ENCODE assay signal across 19 cellular contexts in the genomic region with DNA sequence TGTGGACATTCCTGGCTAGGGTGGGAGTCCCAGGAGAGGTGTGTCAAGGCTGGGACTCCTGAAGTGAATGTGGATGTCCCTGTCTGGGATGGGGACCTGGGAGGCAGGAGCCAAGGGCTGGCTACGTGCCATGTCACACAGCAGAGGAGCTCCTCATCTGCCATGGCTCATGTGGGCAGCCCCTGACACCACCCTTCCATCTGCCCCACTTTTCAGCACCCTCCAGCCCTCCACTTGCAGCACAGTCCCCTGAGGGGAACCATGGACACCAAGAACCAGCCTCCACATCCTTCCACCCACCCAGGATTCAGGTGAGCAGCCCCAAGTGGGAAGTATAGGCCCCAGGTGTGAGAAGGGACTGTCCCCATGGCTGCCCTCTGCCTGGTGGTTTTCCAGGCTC. TPM values are rescaled to one million over a fixed set of nuclear protein-coding genes. Genes with fewer than 3 reads are reported as not detected.
DNase-seq lines count a peak whose midpoint lies in the region; ATAC-seq and TF ChIP-seq lines count a peak whose summit lies in the region.
"Had no signal": no experiment of that assay in that cellular context is flagged by ENCODE, and none has a peak within 500 bp of the region (broad histone marks: within the 10 kb centered on the region; RNA-seq: fewer than 3 reads in every experiment).

No MANE protein-coding gene starts in this region.

- H3K9ac ChIP-seq in Loucy (ENCODE audit: low read depth, low read length, poor library complexity, severe bottlenecking) (peak overlapping the region; percentile 88), endodermal cell (ENCODE audit: extremely low read depth, low read length, poor library complexity, severe bottlenecking) (no peak overlapping the region)

- no peak for ATAC-seq in central memory CD8-positive, alpha-beta T cell (replicated peaks; ENCODE audit: extremely low read depth, poor library complexity, severe bottlenecking)
- ATAC-seq in stimulated activated naive B cell treated with anti-CD40 and anti-IgM and Interleukin-4, amounts not matched to agents 10 μg/mL and 1 μg/mL and 100 μg/mL, for 72 hours (replicated peaks) = no peak
- ATAC-seq in GM21529 (IDR thresholded peaks at IDR 0.05; ENCODE audit: unreplicated experiment) = no peak
- ATAC-seq in GM18907 (IDR thresholded peaks at IDR 0.05; ENCODE audit: unreplicated experiment) = no peak
- ATAC-seq: A549, Panc1, WTC11 had no signal

- H3K4me2 ChIP-seq in Loucy (ENCODE audit: low read depth, low read length, poor library complexity, severe bottlenecking) = peak overlapping the region; percentile 83

- no peaks in the 10 kb centered on the region for H3K9me3 Mint-ChIP-seq in activated T-cell treated with anti-CD3 and anti-CD28 coated beads, Interleukin-2, amount 50 U/mL, for 24 hours
- H3K9me3 Mint-ChIP-seq in central memory CD8-positive, alpha-beta T cell = no peaks in the 10 kb centered on the region
- H3K9me3 Mint-ChIP-seq in stimulated activated naive B cell treated with anti-CD40 and anti-IgM and Interleukin-4, amounts not matched to agents 10 μg/mL and 1 μg/mL and 100 μg/mL, for 72 hours = no peaks in the 10 kb centered on the region
- H3K9me3 Mint-ChIP-seq in endodermal cell = no peaks in the 10 kb centered on the region
- H3K9me3 Mint-ChIP-seq: WTC11 had no signal

- H3K79me2 ChIP-seq in Loucy (ENCODE audit: insufficient read depth, low read length) = no peaks in the 10 kb centered on the region

- 100% methylated on average over 1 of the region's 1 CpG for WGBS in endodermal cell (ENCODE audit: insufficient coverage in 1 of 2, insufficient read length in 1 of 2), 2 experiments

- H3K36me3 ChIP-seq in Loucy (ENCODE audit: insufficient read depth, low read length) (peaks cover 2% of the 10 kb centered on the region; the same call in 1 of the 2 replicates), endodermal cell (ENCODE audit: control insufficient read depth, insufficient read depth, low read length) (peaks cover 11% of the 10 kb centered on the region)

- DNase-seq in activated T-cell treated with anti-CD3 and anti-CD28 coated beads, Interleukin-2, amount 50 U/mL, for 24 hours = no peak
- no peak for DNase-seq in activated T-cell treated with anti-CD3 and anti-CD28 coated beads, Interleukin-2, amount 50 U/mL, for 1 hour
- DNase-seq in central memory CD8-positive, alpha-beta T cell (ENCODE audit: low spot score in 2 of 2) = no peak
- DNase-seq in stimulated activated naive B cell treated with anti-CD40 and anti-IgM and Interleukin-4, amounts not matched to agents 10 μg/mL and 1 μg/mL and 100 μg/mL, for 72 hours = no peak
- DNase-seq in endodermal cell = no peak
- DNase-seq: foreskin melanocyte; hippocampal formation; islet precursor cell; NCI-H1417 treated with DMSO at 0.1 percent for 48 hours; NCI-H510A; NK-92 treated with Interleukin-12 subunit alpha and Interleukin-12 subunit beta, amount 100 ng/mL, for 24 hours; SJCRH30 had no signal

- no peaks in the 10 kb centered on the region for H4K20me1 ChIP-seq in Loucy (ENCODE audit: insufficient read depth, low read length, poor library complexity, severe bottlenecking)

- H3K9me2 ChIP-seq in Loucy (replicated peaks; ENCODE audit: low read depth, low read length) = no peaks in the 10 kb centered on the region

- H3K4me1 ChIP-seq in Loucy (ENCODE audit: insufficient read depth, low read length, poor library complexity, severe bottlenecking) = peaks cover 24% of the 10 kb centered on the region
- H3K4me1 ChIP-seq in endodermal cell (ENCODE audit: control insufficient read depth, insufficient read depth, low read length) = peaks cover 11% of the 10 kb centered on the region

- no peaks in the 10 kb centered on the region for H3K27me3 ChIP-seq in Loucy (ENCODE audit: insufficient read depth, low read length, poor library complexity, severe bottlenecking)
- H3K27me3 ChIP-seq in endodermal cell (ENCODE audit: control insufficient read depth, insufficient read depth, low read length, poor library complexity, severe bottlenecking) = no peaks in the 10 kb centered on the region
- H3K27me3 ChIP-seq: SJCRH30 had no signal

- H3K27me3 Mint-ChIP-seq in activated T-cell treated with anti-CD3 and anti-CD28 coated beads, Interleukin-2, amount 50 U/mL, for 24 hours = no peaks in the 10 kb centered on the region
- no peaks in the 10 kb centered on the region for H3K27me3 Mint-ChIP-seq in central memory CD8-positive, alpha-beta T cell
- H3K27me3 Mint-ChIP-seq in stimulated activated naive B cell treated with anti-CD40 and anti-IgM and Interleukin-4, amounts not matched to agents 10 μg/mL and 1 μg/mL and 100 μg/mL, for 72 hours = no peaks in the 10 kb centered on the region
- H3K27me3 Mint-ChIP-seq in endodermal cell (ENCODE audit: insufficient read depth) = peaks cover 5% of the 10 kb centered on the region

- no peak overlapping the region for H2AFZ ChIP-seq in Loucy (ENCODE audit: low read length)

- H3K9me3 ChIP-seq in Loucy (ENCODE audit: insufficient read depth, low read depth, low read length) (no peaks in the 10 kb centered on the region), endodermal cell (ENCODE audit: control insufficient read depth, low read length) (no peaks in the 10 kb centered on the region)
- H3K9me3 ChIP-seq: A549, SJCRH30 had no signal

- H3F3A ChIP-seq in Loucy (ENCODE audit: low read depth) = no peaks in the 10 kb centered on the region

- H3K4me3 ChIP-seq in Loucy (ENCODE audit: low read length, poor library complexity, severe bottlenecking) (no peak overlapping the region), endodermal cell (ENCODE audit: low read length) (no peak overlapping the region)
- H3K4me3 ChIP-seq: A549, SJCRH30 had no signal

- no peak overlapping the region for H3K27ac ChIP-seq in endodermal cell (ENCODE audit: low read depth, low read length)
- H3K27ac ChIP-seq: SJCRH30 had no signal

- H3K4me1 Mint-ChIP-seq in activated T-cell treated with anti-CD3 and anti-CD28 coated beads, Interleukin-2, amount 50 U/mL, for 24 hours (ENCODE audit: low read depth) = peaks cover 27% of the 10 kb centered on the region
- H3K4me1 Mint-ChIP-seq in central memory CD8-positive, alpha-beta T cell = peaks cover 12% of the 10 kb centered on the region
- peaks cover 28 to 47% of the 10 kb centered on the region in 2 donors for H3K4me1 Mint-ChIP-seq in stimulated activated naive B cell treated with anti-CD40 and anti-IgM and Interleukin-4, amounts not matched to agents 10 μg/mL and 1 μg/mL and 100 μg/mL, for 72 hours
- peaks cover 11% of the 10 kb centered on the region for H3K4me1 Mint-ChIP-seq in endodermal cell

- TF ChIP-seq CTCF in Loucy (conservative IDR thresholded peaks at IDR 0.05; ENCODE audit: low read length) (no peak), endodermal cell (conservative IDR thresholded peaks at IDR 0.05) (no peak)

- peak overlapping the region; percentile 99 for H3K27ac Mint-ChIP-seq in activated T-cell treated with anti-CD3 and anti-CD28 coated beads, Interleukin-2, amount 50 U/mL, for 24 hours
- no peak overlapping the region for H3K27ac Mint-ChIP-seq in central memory CD8-positive, alpha-beta T cell (ENCODE audit: low read depth)
- peak overlapping the region; percentile 4 for H3K27ac Mint-ChIP-seq in stimulated activated naive B cell treated with anti-CD40 and anti-IgM and Interleukin-4, amounts not matched to agents 10 μg/mL and 1 μg/mL and 100 μg/mL, for 72 hours
- H3K27ac Mint-ChIP-seq in endodermal cell = no peak overlapping the region
- H3K27ac Mint-ChIP-seq: WTC11 had no signal

- H3K36me3 Mint-ChIP-seq in activated T-cell treated with anti-CD3 and anti-CD28 coated beads, Interleukin-2, amount 50 U/mL, for 24 hours (ENCODE audit: low read depth) = peaks cover 46% of the 10 kb centered on the region
- peaks cover 15% of the 10 kb centered on the region for H3K36me3 Mint-ChIP-seq in central memory CD8-positive, alpha-beta T cell (ENCODE audit: insufficient read depth)
- H3K36me3 Mint-ChIP-seq in stimulated activated naive B cell treated with anti-CD40 and anti-IgM and Interleukin-4, amounts not matched to agents 10 μg/mL and 1 μg/mL and 100 μg/mL, for 72 hours = peaks cover 29 to 40% of the 10 kb centered on the region in 2 donors
- peaks cover 11% of the 10 kb centered on the region for H3K36me3 Mint-ChIP-seq in endodermal cell (ENCODE audit: low read depth)
- H3K36me3 Mint-ChIP-seq: WTC11 had no signal

- no peak overlapping the region for H3K4me3 Mint-ChIP-seq in activated T-cell treated with anti-CD3 and anti-CD28 coated beads, Interleukin-2, amount 50 U/mL, for 24 hours
- H3K4me3 Mint-ChIP-seq in central memory CD8-positive, alpha-beta T cell = peak overlapping the region; percentile 16
- no peak overlapping the region for H3K4me3 Mint-ChIP-seq in stimulated activated naive B cell treated with anti-CD40 and anti-IgM and Interleukin-4, amounts not matched to agents 10 μg/mL and 1 μg/mL and 100 μg/mL, for 72 hours
- no peak overlapping the region for H3K4me3 Mint-ChIP-seq in endodermal cell

RNA-seq across cellular contexts. Expression of gene ZNF446, which starts 1.7 kb away (rescaled TPM):
- total RNA-seq in endodermal cell = 10 to 100 TPM; 10.4 to 10.7 TPM
- polyA plus RNA-seq in endodermal cell (2013, experiment 1 of 2) = 11.6 TPM
- polyA plus RNA-seq in endodermal cell (2013, experiment 2 of 2) = 9.4 TPM

RNA-seq across cellular contexts. Expression of gene ZNF324, which starts 11.0 kb away (rescaled TPM):
- total RNA-seq in endodermal cell = 1 to 10 TPM; 7.0 to 8.7 TPM
- 5.2 TPM for polyA plus RNA-seq in endodermal cell (2013, experiment 1 of 2)
- 5.5 TPM for polyA plus RNA-seq in endodermal cell (2013, experiment 2 of 2)

RNA-seq across cellular contexts. Expression of gene ZNF324B, which starts 26.4 kb away (rescaled TPM):
- total RNA-seq in endodermal cell = 1 to 10 TPM; 5.4 to 6.0 TPM
- polyA plus RNA-seq in endodermal cell (2013, experiment 1 of 2) = 2.8 TPM
- polyA plus RNA-seq in endodermal cell (2013, experiment 2 of 2) = 2.2 TPM

RNA-seq across cellular contexts. Expression of gene SLC27A5, which starts 33.9 kb away (rescaled TPM):
- 10 to 100 TPM; 13.6 to 15.3 TPM for total RNA-seq in endodermal cell
- 11.6 TPM for polyA plus RNA-seq in endodermal cell (2013, experiment 1 of 2)
- 9.0 TPM for polyA plus RNA-seq in endodermal cell (2013, experiment 2 of 2)

RNA-seq across cellular contexts. Expression of gene ZNF132, which starts 37.9 kb away (rescaled TPM):
- 1 to 10 TPM in 1 of 2 donors, under 1 TPM in 1; 0.71 to 1.2 TPM for total RNA-seq in endodermal cell
- polyA plus RNA-seq in endodermal cell (2013, experiment 1 of 2) = 3.3 TPM
- 2.6 TPM for polyA plus RNA-seq in endodermal cell (2013, experiment 2 of 2)
- total RNA-seq: MCF 10A, SJCRH30 had no signal

Comparison
In these comparisons a context has a peak if more than half of its experiments do, and no peak if none do; other contexts are left out.
1. H3K27ac Mint-ChIP-seq: peak in activated T-cell treated with anti-CD3 and anti-CD28 coated beads, Interleukin-2, amount 50 U/mL, for 24 hours (single experiment) and stimulated activated naive B cell treated with anti-CD40 and anti-IgM and Interleukin-4, amounts not matched to agents 10 μg/mL and 1 μg/mL and 100 μg/mL, for 72 hours (single experiment); none in central memory CD8-positive, alpha-beta T cell (single experiment) and endodermal cell (single experiment).